Comparison of ENCODE assay signal across 16 cellular contexts in genomic region chr12:124478416-124478815, GRCh38.
A peak's percentile ranks its signal among the peaks of the same experiment; 100 is the strongest.
DNase-seq lines count a peak whose midpoint lies in the region; TF ChIP-seq lines count a peak whose summit lies in the region.
"Had no signal": no experiment of that assay in that cellular context is flagged by ENCODE, and none has a peak within 500 bp of the region (broad histone marks: within the 10 kb centered on the region; RNA-seq: fewer than 3 reads in every experiment).

No MANE protein-coding gene starts in this region.

- H2BK120ac ChIP-seq in trophoblast cell (ENCODE audit: insufficient read depth, low read length, poor library complexity) = no peak overlapping the region

- POLR2A ChIA-PET in activated CD4-positive, alpha-beta T cell treated with anti-CD3 and anti-CD28 coated beads, Interleukin-2, amount 10 ng/mL, durations not matched to agents 7 days and 5 days (lab: Charles Lee) = no interaction called here

- H3K36me3 ChIP-seq in KOPT-K1 (ENCODE audit: insufficient read depth, low read length) = peaks cover 75% of the 10 kb centered on the region
- peaks cover 55 to 62% of the 10 kb centered on the region in 2 experiments for H3K36me3 ChIP-seq in trophoblast cell (ENCODE audit: control insufficient read depth in 1 of 2, insufficient read depth in 2 of 2, low read length in 2 of 2)

- H3K27me3 Mint-ChIP-seq in activated CD4-positive, alpha-beta T cell treated with anti-CD3 and anti-CD28 coated beads, Interleukin-2, amount 10 ng/mL, durations not matched to agents 7 days and 5 days = no peaks in the 10 kb centered on the region
- H3K27me3 Mint-ChIP-seq: stimulated activated naive CD8-positive, alpha-beta T cell treated with anti-CD3 and anti-CD28 coated beads, Interleukin-15, amount 100 ng/mL, for 72 hours had no signal

- H3K9me3 Mint-ChIP-seq in activated CD4-positive, alpha-beta T cell treated with anti-CD3 and anti-CD28 coated beads, Interleukin-2, amount 10 ng/mL, durations not matched to agents 7 days and 5 days = peaks cover 12% of the 10 kb centered on the region

- H3K9ac ChIP-seq in trophoblast cell (ENCODE audit: low read length) = no peak overlapping the region

- no peak overlapping the region for H2AK5ac ChIP-seq in trophoblast cell (ENCODE audit: low read length)

- CTCF ChIA-PET in activated CD4-positive, alpha-beta T cell treated with anti-CD3 and anti-CD28 coated beads, Interleukin-2, amount 10 ng/mL, durations not matched to agents 7 days and 5 days (lab: Charles Lee) = interaction anchor here (0.7 to 1.0 kb wide), 2 partner anchors 9 to 287 kb away, joined by 3 read pairs; no protein-coding TSS in a partner anchor

- intact Hi-C loops in dorsolateral prefrontal cortex (cut with DNase I) = loop anchor here in 1 of 2 donors (5.0 kb wide), 1 partner anchor 289 kb away; no protein-coding TSS in a partner anchor
- intact Hi-C loops in lower leg skin (cut with DNase I; ENCODE audit: low total_unique reads) = no loop called here

- H3K27ac ChIP-seq in KOPT-K1 (ENCODE audit: low read depth, low read length, poor library complexity, severe bottlenecking) (peak overlapping the region; percentile 48), dorsolateral prefrontal cortex (peak overlapping the region in 33 of 59 donors; percentile 1 to 95 (median 32)), trophoblast cell (ENCODE audit: low read depth, low read length) (no peak overlapping the region)

- peaks cover 55% of the 10 kb centered on the region for H3K36me3 Mint-ChIP-seq in activated CD4-positive, alpha-beta T cell treated with anti-CD3 and anti-CD28 coated beads, Interleukin-2, amount 10 ng/mL, durations not matched to agents 7 days and 5 days (ENCODE audit: low read depth)

- peak overlapping the region; percentile 68 for H3K27ac Mint-ChIP-seq in activated CD4-positive, alpha-beta T cell treated with anti-CD3 and anti-CD28 coated beads, Interleukin-2, amount 10 ng/mL, durations not matched to agents 7 days and 5 days
- H3K27ac Mint-ChIP-seq: stimulated activated naive CD8-positive, alpha-beta T cell treated with anti-CD3 and anti-CD28 coated beads, Interleukin-15, amount 100 ng/mL, for 72 hours had no signal

- no peak overlapping the region for H3K23ac ChIP-seq in trophoblast cell (ENCODE audit: low read length)

- H2AFZ ChIP-seq in trophoblast cell (ENCODE audit: insufficient read depth, low read length, poor library complexity) = no peak overlapping the region

- no peak overlapping the region for H4K12ac ChIP-seq in trophoblast cell (ENCODE audit: low read depth, low read length)

- no peak overlapping the region for H3K4ac ChIP-seq in trophoblast cell (ENCODE audit: low read depth, low read length)

- H3K18ac ChIP-seq in trophoblast cell (ENCODE audit: low read length) = no peak overlapping the region

- no peak overlapping the region for H2BK5ac ChIP-seq in trophoblast cell (ENCODE audit: low read depth, low read length, poor library complexity)

- TF ChIP-seq CTCF in dorsolateral prefrontal cortex (IDR thresholded peaks at IDR 0.05 in 54 of 56, conservative IDR thresholded peaks at IDR 0.05 in 2 of 56; ENCODE audit: low read depth in 1 of 56, partially characterized antibody in 56 of 56) (no peak), lower leg skin (IDR thresholded peaks at IDR 0.05) (no peak)

- H3K27me3 ChIP-seq in dorsolateral prefrontal cortex = no peaks in the 10 kb centered on the region
- no peaks in the 10 kb centered on the region for H3K27me3 ChIP-seq in trophoblast cell (ENCODE audit: insufficient read depth, low read length)

- H3K4me3 Mint-ChIP-seq in activated CD4-positive, alpha-beta T cell treated with anti-CD3 and anti-CD28 coated beads, Interleukin-2, amount 10 ng/mL, durations not matched to agents 7 days and 5 days = no peak overlapping the region
- H3K4me3 Mint-ChIP-seq: stimulated activated naive CD8-positive, alpha-beta T cell treated with anti-CD3 and anti-CD28 coated beads, Interleukin-15, amount 100 ng/mL, for 72 hours had no signal

- H3K79me1 ChIP-seq in trophoblast cell (ENCODE audit: low read length) = no peaks in the 10 kb centered on the region

- H3K4me1 Mint-ChIP-seq in activated CD4-positive, alpha-beta T cell treated with anti-CD3 and anti-CD28 coated beads, Interleukin-2, amount 10 ng/mL, durations not matched to agents 7 days and 5 days = peaks cover 31% of the 10 kb centered on the region

- no peak overlapping the region for H4K8ac ChIP-seq in trophoblast cell (ENCODE audit: low read depth, low read length)

- WGBS in trophoblast cell (ENCODE audit: extremely low coverage, insufficient coverage, insufficient read length) = no CpG with 5 or more reads among the region's 9 CpGs
- 80 to 86% methylated on average over 9 of the region's 9 CpGs for WGBS in lower leg skin, 2 donors

- no peaks in the 10 kb centered on the region for H3K79me2 ChIP-seq in trophoblast cell (ENCODE audit: control insufficient read depth, insufficient read depth, low read length, poor library complexity)

- no peak for TF ChIP-seq POLR2A in lower leg skin (IDR thresholded peaks at IDR 0.05)

- DNase-seq in activated CD4-positive, alpha-beta T cell treated with anti-CD3 and anti-CD28 coated beads, Interleukin-2, amount 10 ng/mL, durations not matched to agents 7 days and 5 days = no peak
- no peak for DNase-seq in activated CD4-positive, alpha-beta T cell treated with anti-CD3 and anti-CD28 coated beads, Interleukin-2, amount 50 U/mL, for 1 hour
- DNase-seq in dorsolateral prefrontal cortex = no peak
- DNase-seq in trophoblast cell = peak; percentile 61 to 78
- DNase-seq in cerebellum (ENCODE audit: low spot score) = no peak
- DNase-seq in NCI-H510A treated with DMSO at 0.1 percent for 48 hours (lab: John Stamatoyannopoulos, UW) = no peak
- no peak for DNase-seq in lower leg skin (ENCODE audit: low spot score in 2 of 2)
- DNase-seq: activated CD4-positive, alpha-beta T cell treated with anti-CD3 and anti-CD28 coated beads, Interleukin-2, amount 50 U/mL, for 4 hours; cerebellar nuclear complex; left ventricle myocardium superior; NCI-H1694; NCI-H446; SHP77 treated with DMSO at 0.1 percent for 48 hours; stimulated activated naive CD8-positive, alpha-beta T cell treated with anti-CD3 and anti-CD28 coated beads, Interleukin-15, amount 100 ng/mL, for 72 hours; T-helper 9 cell had no signal

- H4K91ac ChIP-seq in trophoblast cell (ENCODE audit: low read depth, low read length) = no peak overlapping the region

- H3K4me3 ChIP-seq in dorsolateral prefrontal cortex = no peak overlapping the region
- H3K4me3 ChIP-seq in trophoblast cell (ENCODE audit: low read depth, low read length) = no peak overlapping the region
- no peak overlapping the region for H3K4me3 ChIP-seq in lower leg skin (ENCODE audit: low read depth, poor library complexity, severe bottlenecking)

- no peak overlapping the region for H3K4me2 ChIP-seq in trophoblast cell (ENCODE audit: low read length)

- H3K14ac ChIP-seq in trophoblast cell (ENCODE audit: low read length) = no peak overlapping the region

- peaks cover 3 to 7% of the 10 kb centered on the region in 2 experiments for H3K4me1 ChIP-seq in trophoblast cell (ENCODE audit: control insufficient read depth in 1 of 2, insufficient read depth in 2 of 2, low read length in 2 of 2)

- no peak overlapping the region for H2BK12ac ChIP-seq in trophoblast cell (ENCODE audit: low read length)

- H3K9me3 ChIP-seq in KOPT-K1 (ENCODE audit: insufficient read depth, low read length, poor library complexity, severe bottlenecking) (peaks cover 16% of the 10 kb centered on the region), trophoblast cell (ENCODE audit: insufficient read depth, low read depth, low read length) (peaks cover 9% of the 10 kb centered on the region)

Comparison
In these comparisons a context has a peak if more than half of its experiments do, and no peak if none do; other contexts are left out.
1. DNase-seq: peak in trophoblast cell (2 of 2); none in activated CD4-positive, alpha-beta T cell treated with anti-CD3 and anti-CD28 coated beads, Interleukin-2, amount 10 ng/mL, durations not matched to agents 7 days and 5 days (single experiment), activated CD4-positive, alpha-beta T cell treated with anti-CD3 and anti-CD28 coated beads, Interleukin-2, amount 50 U/mL, for 1 hour (single experiment), dorsolateral prefrontal cortex (0 of 10), cerebellum (single experiment), NCI-H510A treated with DMSO at 0.1 percent for 48 hours (single experiment) and lower leg skin (0 of 2).